Comparison of ENCODE assay signal across 10 cellular contexts in genomic region chr9:33375238-33375840, GRCh38. TPM values are rescaled to one million over a fixed set of nuclear protein-coding genes. Genes with fewer than 3 reads are reported as not detected.
DNase-seq lines count a peak whose midpoint lies in the region; ATAC-seq lines count a peak whose summit lies in the region.
"Had no signal": no experiment of that assay in that cellular context is flagged by ENCODE, and none has a peak within 500 bp of the region (broad histone marks: within the 10 kb centered on the region; RNA-seq: fewer than 3 reads in every experiment).

No MANE protein-coding gene starts in this region.

- H3K4me3 ChIP-seq in iPS-18a (ENCODE audit: low read length) (peak overlapping the region; percentile 8), skeletal muscle tissue (ENCODE audit: low read length in 3 of 3) (peak overlapping the region in 2 of 3 donors; percentile 24 to 49)

- ATAC-seq in GM18907 (IDR thresholded peaks at IDR 0.05; ENCODE audit: unreplicated experiment) = no peak
- ATAC-seq in GM21737 (IDR thresholded peaks at IDR 0.05; ENCODE audit: unreplicated experiment) = no peak
- ATAC-seq in HG02798 (IDR thresholded peaks at IDR 0.05; ENCODE audit: poor library complexity, unreplicated experiment) = no peak

- H3K27ac ChIP-seq in angular gyrus (ENCODE audit: low read depth, low read length) (peak overlapping the region; percentile 14), iPS-18a (ENCODE audit: low read length) (peak overlapping the region; percentile 55), skeletal muscle tissue (ENCODE audit: low read depth, low read length) (peak overlapping the region; percentile 46)

- peaks cover 2% of the 10 kb centered on the region for H3K36me3 ChIP-seq in iPS-18a (ENCODE audit: control insufficient read depth, low read depth, low read length)
- peaks cover 19 to 21% (median 20%) of the 10 kb centered on the region in 3 donors for H3K36me3 ChIP-seq in skeletal muscle tissue (ENCODE audit: control insufficient read depth in 3 of 3, insufficient read depth in 3 of 3, low read length in 3 of 3)

- H3K27me3 ChIP-seq in iPS-18a (ENCODE audit: control insufficient read depth, insufficient read depth, low read length) = no peaks in the 10 kb centered on the region
- no peaks in the 10 kb centered on the region for H3K27me3 ChIP-seq in skeletal muscle tissue (ENCODE audit: control insufficient read depth in 3 of 3, insufficient read depth in 3 of 3, low read length in 3 of 3)

- H3K4me1 ChIP-seq in iPS-18a (ENCODE audit: control insufficient read depth, low read depth, low read length) (no peaks in the 10 kb centered on the region), skeletal muscle tissue (ENCODE audit: control insufficient read depth in 3 of 3, insufficient read depth in 3 of 3, low read length in 3 of 3) (peaks cover 5 to 26% (median 24%) of the 10 kb centered on the region in 3 donors)

- peak overlapping the region; percentile 45 for H3K9ac ChIP-seq in iPS-18a (ENCODE audit: low read length)
- H3K9ac ChIP-seq in skeletal muscle tissue (ENCODE audit: low read depth in 1 of 3, low read length in 3 of 3) = peak overlapping the region in 2 of 3 donors; percentile 28 to 40

- H3K9me3 ChIP-seq in iPS-18a (ENCODE audit: control insufficient read depth, low read depth, low read length) (no peaks in the 10 kb centered on the region), skeletal muscle tissue (ENCODE audit: control insufficient read depth in 3 of 3, low read length in 3 of 3) (no peaks in the 10 kb centered on the region)

- peak; percentile 49 for DNase-seq in DMS 273 (lab: John Stamatoyannopoulos, UW; ENCODE audit: unreplicated experiment)
- no peak for DNase-seq in DMS 273 treated with DMSO at 0.1 percent for 48 hours (lab: John Stamatoyannopoulos, UW)

RNA-seq across cellular contexts. Expression of gene AQP7, which starts 27.0 kb away (rescaled TPM):
- 6.3 TPM for total RNA-seq in skeletal muscle tissue
- total RNA-seq: A172, pulmonary artery endothelial cell had no signal
